Comparison of ENCODE assay signal across 22 cellular contexts in the genomic region with DNA sequence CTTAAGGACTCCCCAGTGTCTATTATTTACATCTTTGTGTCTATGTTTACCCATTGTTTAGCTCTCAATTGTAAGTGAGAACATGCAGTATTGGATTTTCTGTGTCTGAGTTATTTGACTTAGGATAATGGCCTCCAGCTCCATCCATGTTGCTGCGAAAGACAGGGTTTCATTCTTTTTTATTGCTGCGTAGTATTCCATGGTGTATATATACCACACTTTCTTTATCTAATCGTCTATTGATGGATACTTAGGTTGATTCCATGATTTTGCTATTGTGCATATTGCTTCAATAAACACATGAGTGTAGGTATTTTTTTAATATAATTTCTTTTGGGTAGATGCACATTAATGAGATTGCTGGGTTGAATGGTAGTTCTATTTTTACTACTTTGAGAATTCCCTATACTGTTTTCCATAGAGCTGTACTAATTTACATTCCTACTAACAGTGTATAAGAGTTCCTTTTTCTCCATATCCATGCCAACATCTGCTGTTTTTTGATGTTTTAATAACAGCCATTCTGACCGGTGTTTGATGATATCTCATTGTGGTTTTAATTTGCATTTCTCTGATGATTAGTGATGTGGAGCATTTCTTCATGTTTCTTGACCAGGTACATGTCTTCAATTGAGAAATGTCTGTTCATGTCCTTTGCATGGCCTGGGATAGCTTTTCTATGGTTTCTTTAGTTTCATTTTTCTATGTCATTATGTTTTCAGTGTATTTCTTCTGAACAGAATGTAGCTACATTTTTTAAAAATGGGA.
"Had no signal": no experiment of that assay in that cellular context is flagged by ENCODE, and none has a peak within 500 bp of the region (broad histone marks: within the 10 kb centered on the region; RNA-seq: fewer than 3 reads in every experiment).

No MANE protein-coding gene starts in this region.

- H3K9me3 Mint-ChIP-seq: central memory CD8-positive, alpha-beta T cell; naive thymus-derived CD8-positive, alpha-beta T cell; stimulated activated effector memory CD8-positive, alpha-beta T cell treated with anti-CD3 and anti-CD28 coated beads, Interleukin-12 subunit alpha, Interleukin-12 subunit beta, amount 100 ng/mL, for 72 hours had no signal

- H3K36me3 ChIP-seq: lower lobe of right lung, stomach, upper lobe of right lung had no signal

- ATAC-seq: lower lobe of right lung; naive thymus-derived CD8-positive, alpha-beta T cell; sciatic nerve; stimulated activated effector memory CD8-positive, alpha-beta T cell treated with anti-CD3 and anti-CD28 coated beads, Interleukin-12 subunit alpha, Interleukin-12 subunit beta, amount 100 ng/mL, for 72 hours; upper lobe of right lung had no signal

- H3K27ac ChIP-seq: brain microvascular endothelial cell, coronary artery, lower lobe of right lung, parathyroid adenoma, testis, upper lobe of right lung had no signal

- H3K27me3 Mint-ChIP-seq: central memory CD8-positive, alpha-beta T cell; naive thymus-derived CD8-positive, alpha-beta T cell had no signal

- H3K9me3 ChIP-seq: lower lobe of right lung, stomach, testis, upper lobe of right lung had no signal

- H3K36me3 Mint-ChIP-seq: naive thymus-derived CD8-positive, alpha-beta T cell; stimulated activated effector memory CD8-positive, alpha-beta T cell treated with anti-CD3 and anti-CD28 coated beads, Interleukin-12 subunit alpha, Interleukin-12 subunit beta, amount 100 ng/mL, for 72 hours had no signal

- H3K4me3 ChIP-seq: coronary artery, lower lobe of right lung, stomach, testis, upper lobe of right lung had no signal

- H2AFZ ChIP-seq: parathyroid adenoma had no signal

- H3K27ac Mint-ChIP-seq: naive thymus-derived CD8-positive, alpha-beta T cell; stimulated activated effector memory CD8-positive, alpha-beta T cell treated with anti-CD3 and anti-CD28 coated beads, Interleukin-12 subunit alpha, Interleukin-12 subunit beta, amount 100 ng/mL, for 72 hours had no signal

- H3K9ac ChIP-seq: parathyroid adenoma had no signal

- H3K4me1 ChIP-seq: parathyroid adenoma had no signal

- H3K4me3 Mint-ChIP-seq: central memory CD8-positive, alpha-beta T cell; naive thymus-derived CD8-positive, alpha-beta T cell; stimulated activated effector memory CD8-positive, alpha-beta T cell treated with anti-CD3 and anti-CD28 coated beads, Interleukin-12 subunit alpha, Interleukin-12 subunit beta, amount 100 ng/mL, for 72 hours had no signal

- DNase-seq: activated CD4-positive, alpha-beta T cell treated with anti-CD3 and anti-CD28 coated beads for 1 hour; activated CD8-positive, alpha-beta memory T cell treated with anti-CD3 and anti-CD28 coated beads for 24 hours; activated CD8-positive, alpha-beta memory T cell treated with anti-CD3 and anti-CD28 coated beads, Interleukin-2, amount 50 U/mL, for 48 hours; activated effector memory CD4-positive, alpha-beta T cell treated with Interleukin-2 at 50 U/mL for 16 hours; activated naive CD4-positive, alpha-beta T cell treated with anti-CD3 and anti-CD28 coated beads, Interleukin-2, amount 50 U/mL, for 16 hours; activated T-cell treated with anti-CD3 and anti-CD28 coated beads, Interleukin-2, amount 50 U/mL, for 48 hours; aorta; brain microvascular endothelial cell; hypothalamus; islet precursor cell; lower lobe of right lung; naive thymus-derived CD8-positive, alpha-beta T cell; stimulated activated CD4-positive, alpha-beta T cell treated with anti-CD3 and anti-CD28 coated beads, Interleukin-4, amount 100 ng/mL, for 24 hours; stomach; T-helper 9 cell; testis; upper lobe of right lung had no signal

- H3K4me1 Mint-ChIP-seq: central memory CD8-positive, alpha-beta T cell; stimulated activated effector memory CD8-positive, alpha-beta T cell treated with anti-CD3 and anti-CD28 coated beads, Interleukin-12 subunit alpha, Interleukin-12 subunit beta, amount 100 ng/mL, for 72 hours had no signal

- H3K27me3 ChIP-seq: brain microvascular endothelial cell, stomach, testis, upper lobe of right lung had no signal
